1 cellular context compared by ENCODE assay signal in genomic region chr2:28894470-28895188, GRCh38.
TF ChIP-seq lines count a peak whose summit lies in the region.

Gene WDR43 (plus strand): TSS chr2:28894667. CDS start chr2:28894699, 32 bp downstream.

TF ChIP-seq in GM12878, 131 proteins besides CTCF, POLR2A, EP300 and RAD21 (continued from another document and continues in another):
- TF ChIP-seq FOS (IDR thresholded peaks at IDR 0.05; ENCODE audit: borderline replicate concordance, extremely low read depth, insufficient read length) (no peak), RELB (IDR thresholded peaks at IDR 0.05; ENCODE audit: low read depth) (peak; percentile 83; the same call in 1 of the 2 replicates), ZZZ3 (IDR thresholded peaks at IDR 0.05; ENCODE audit: control insufficient read depth, insufficient read length, low read depth) (no peak), MYC (IDR thresholded peaks at IDR 0.05; ENCODE audit: insufficient read depth, insufficient read length, insufficient replicate concordance, low read length, severe bottlenecking) (peak; percentile 98), MYB (IDR thresholded peaks at IDR 0.05; ENCODE audit: borderline replicate concordance, low read depth, low read length) (no peak), CHD4 (IDR thresholded peaks at IDR 0.05) (no peak), PAX5 (IDR thresholded peaks at IDR 0.05; ENCODE audit: borderline replicate concordance, low read depth, low read length) (peak; percentile 16; the same call in 1 of the 2 replicates), CEBPZ (IDR thresholded peaks at IDR 0.05; ENCODE audit: low read depth, low read length) (no peak), BHLHE40 (IDR thresholded peaks at IDR 0.05; ENCODE audit: borderline replicate concordance in 1 of 2, low read depth in 2 of 2, low read length in 1 of 2) (peak in 1 of 2 experiments; percentile 36; a peak in 1 of 4 replicates), MTA2 (IDR thresholded peaks at IDR 0.05; ENCODE audit: low read depth) (no peak), PRDM15 (CRISPR knock-in tag; IDR thresholded peaks at IDR 0.05) (no peak), ATF7 (IDR thresholded peaks at IDR 0.05; ENCODE audit: low read depth) (no peak), ZNF687 (IDR thresholded peaks at IDR 0.05) (no peak), TCF3 (IDR thresholded peaks at IDR 0.05; ENCODE audit: borderline replicate concordance, insufficient read depth, low read depth, low read length) (no peak; the same call in 1 of the 2 replicates), EGR1 (IDR thresholded peaks at IDR 0.05; ENCODE audit: borderline replicate concordance in 1 of 2, low read depth in 2 of 2, low read length in 2 of 2) (no peak), FOXM1 (IDR thresholded peaks at IDR 0.05; ENCODE audit: low read depth, low read length) (no peak), EZH2 (IDR thresholded peaks at IDR 0.05; ENCODE audit: borderline replicate concordance, control insufficient read depth, low read depth, low read length) (no peak), ZNF622 (IDR thresholded peaks at IDR 0.05) (no peak), NFYA (IDR thresholded peaks at IDR 0.05; ENCODE audit: borderline replicate concordance, low read depth, low read length) (no peak), DPF2 (IDR thresholded peaks at IDR 0.05) (peak; percentile 78), CHD1 (IDR thresholded peaks at IDR 0.05; ENCODE audit: low read depth, low read length) (no peak), SUPT20H (IDR thresholded peaks at IDR 0.05; ENCODE audit: borderline replicate concordance, control insufficient read depth, low read depth, low read length) (no peak), SMAD1 (IDR thresholded peaks at IDR 0.05; ENCODE audit: low read depth, partially characterized antibody) (no peak), REST (IDR thresholded peaks at IDR 0.05; ENCODE audit: low read depth, low read length) (no peak), ZBTB4 (CRISPR knock-in tag; IDR thresholded peaks at IDR 0.05) (no peak), USF1 (IDR thresholded peaks at IDR 0.05; ENCODE audit: borderline replicate concordance, extremely low read length, insufficient read depth, low read depth, low read length) (peak; percentile 92), ZNF274 (IDR thresholded peaks at IDR 0.05; ENCODE audit: insufficient read depth, insufficient read length) (no peak), E4F1 (IDR thresholded peaks at IDR 0.05; ENCODE audit: borderline replicate concordance, partially characterized antibody) (peak; percentile 84)
